In genomic region chr7:16066805-16067459, GRCh38 we compare ENCODE assay signal across 14 cellular contexts.
DNase-seq lines count a peak whose midpoint lies in the region; ATAC-seq and TF ChIP-seq lines count a peak whose summit lies in the region.
"Had no signal": no experiment of that assay in that cellular context is flagged by ENCODE, and none has a peak within 500 bp of the region (broad histone marks: within the 10 kb centered on the region; RNA-seq: fewer than 3 reads in every experiment).

No MANE protein-coding gene starts in this region.

- POLR2A ChIA-PET in activated CD8-positive, alpha-beta T cell treated with anti-CD3 and anti-CD28 coated beads, Interleukin-2, amount 10 ng/mL, durations not matched to agents 7 days and 5 days (lab: Charles Lee): no interaction called here
- POLR2A ChIA-PET in CD4-positive, alpha-beta memory T cell (lab: Charles Lee; ENCODE audit: partially characterized antibody): no interaction called here

- no peaks in the 10 kb centered on the region for H3K27me3 Mint-ChIP-seq in activated CD8-positive, alpha-beta T cell treated with anti-CD3 and anti-CD28 coated beads, Interleukin-2, amount 10 ng/mL, durations not matched to agents 7 days and 5 days (ENCODE audit: low read depth)
- peaks cover 2 to 3% of the 10 kb centered on the region in 2 donors for H3K27me3 Mint-ChIP-seq in CD4-positive, alpha-beta memory T cell
- H3K27me3 Mint-ChIP-seq: activated CD4-positive, alpha-beta T cell treated with anti-CD3 and anti-CD28 coated beads, Interleukin-2, amount 10 ng/mL, durations not matched to agents 24 days and 14 days had no signal

- no peak overlapping the region for H3K4me3 ChIP-seq in CD4-positive, alpha-beta memory T cell (ENCODE audit: low read length in 2 of 2)
- H3K4me3 ChIP-seq: SK-N-MC had no signal

- peak; percentile 67 for ATAC-seq in Right ventricle myocardium superior (ENCODE audit: poor library complexity)
- ATAC-seq in sciatic nerve: peak; percentile 74
- no peak for ATAC-seq in activated CD8-positive, alpha-beta T cell treated with anti-CD3 and anti-CD28 coated beads, Interleukin-2, amount 10 ng/mL, durations not matched to agents 7 days and 5 days
- ATAC-seq: stimulated activated naive CD8-positive, alpha-beta T cell treated with anti-CD3 and anti-CD28 coated beads, Interleukin-15, Interleukin-2, amounts not matched to agents 100 U/mL and 50 U/mL, for 24 hours had no signal

- TF ChIP-seq CTCF in GM20000 (IDR thresholded peaks at IDR 0.05; ENCODE audit: extremely low read depth, missing control alignments): no peak

- H3K36me3 Mint-ChIP-seq in activated CD8-positive, alpha-beta T cell treated with anti-CD3 and anti-CD28 coated beads, Interleukin-2, amount 10 ng/mL, durations not matched to agents 7 days and 5 days (ENCODE audit: low read depth): no peaks in the 10 kb centered on the region
- H3K36me3 Mint-ChIP-seq in CD4-positive, alpha-beta memory T cell: no peaks in the 10 kb centered on the region

- H3K27me3 ChIP-seq in CD4-positive, alpha-beta memory T cell (ENCODE audit: insufficient read depth, low read length): no peaks in the 10 kb centered on the region

- H3K27ac Mint-ChIP-seq in activated CD8-positive, alpha-beta T cell treated with anti-CD3 and anti-CD28 coated beads, Interleukin-2, amount 10 ng/mL, durations not matched to agents 7 days and 5 days: no peak overlapping the region
- H3K27ac Mint-ChIP-seq in CD4-positive, alpha-beta memory T cell: no peak overlapping the region
- H3K27ac Mint-ChIP-seq: activated CD4-positive, alpha-beta T cell treated with anti-CD3 and anti-CD28 coated beads, Interleukin-2, amount 10 ng/mL, durations not matched to agents 24 days and 14 days; nephron progenitor cell had no signal

- H3K4me1 ChIP-seq in CD4-positive, alpha-beta memory T cell (ENCODE audit: insufficient read depth, low read length): no peaks in the 10 kb centered on the region

- H3K4me1 Mint-ChIP-seq in activated CD8-positive, alpha-beta T cell treated with anti-CD3 and anti-CD28 coated beads, Interleukin-2, amount 10 ng/mL, durations not matched to agents 7 days and 5 days (ENCODE audit: low read depth): no peaks in the 10 kb centered on the region
- peaks cover 0 to 22% (median 8%) of the 10 kb centered on the region in 4 donors for H3K4me1 Mint-ChIP-seq in CD4-positive, alpha-beta memory T cell
- H3K4me1 Mint-ChIP-seq: activated CD4-positive, alpha-beta T cell treated with anti-CD3 and anti-CD28 coated beads, Interleukin-2, amount 10 ng/mL, durations not matched to agents 24 days and 14 days had no signal

- intact Hi-C loops in Right ventricle myocardium superior (cut with DNase I) (loop anchor here (5.0 to 10.0 kb wide), 2 partner anchors 232 to 380 kb away; partner anchors contain the start of gene MEOX2), sciatic nerve (cut with DNase I) (no loop called here)
- intact Hi-C loops in CD4-positive, alpha-beta memory T cell (cut with micrococcal nuclease): no loop called here

- H3K27ac ChIP-seq in CD4-positive, alpha-beta memory T cell (ENCODE audit: low read depth, low read length): no peak overlapping the region
- H3K27ac ChIP-seq: SK-N-MC had no signal

- H3K9me3 ChIP-seq in CD4-positive, alpha-beta memory T cell (ENCODE audit: control insufficient read depth in 1 of 2, low read length in 2 of 2): no peaks in the 10 kb centered on the region

- no peaks in the 10 kb centered on the region for H3K9me3 Mint-ChIP-seq in activated CD8-positive, alpha-beta T cell treated with anti-CD3 and anti-CD28 coated beads, Interleukin-2, amount 10 ng/mL, durations not matched to agents 7 days and 5 days (ENCODE audit: insufficient read depth)
- H3K9me3 Mint-ChIP-seq in CD4-positive, alpha-beta memory T cell: no peaks in the 10 kb centered on the region
- H3K9me3 Mint-ChIP-seq: activated CD4-positive, alpha-beta T cell treated with anti-CD3 and anti-CD28 coated beads, Interleukin-2, amount 10 ng/mL, durations not matched to agents 24 days and 14 days; nephron progenitor cell had no signal

- no peaks in the 10 kb centered on the region for H3K36me3 ChIP-seq in CD4-positive, alpha-beta memory T cell (ENCODE audit: insufficient read depth, low read length)

- CTCF ChIA-PET in activated CD8-positive, alpha-beta T cell treated with anti-CD3 and anti-CD28 coated beads, Interleukin-2, amount 10 ng/mL, durations not matched to agents 7 days and 5 days (lab: Charles Lee): interaction anchor here (0.9 kb wide), 1 partner anchor 11 kb away, joined by 3 read pairs; no protein-coding TSS in a partner anchor
- CTCF ChIA-PET in CD4-positive, alpha-beta memory T cell (lab: Charles Lee; ENCODE audit: partially characterized antibody): interaction anchor here (1.7 kb wide), 1 partner anchor 498 kb away, joined by 4 read pairs; no protein-coding TSS in a partner anchor

- DNase-seq in HCEC 1CT (peak; percentile 40), NOMO-1 treated with dmso at 0.1 percent for 144 hours (lab: John Stamatoyannopoulos, UW; ENCODE audit: unreplicated experiment) (peak; percentile 70), Right ventricle myocardium superior (no peak), sciatic nerve (ENCODE audit: low spot score) (no peak), GM20000 (ENCODE audit: low spot score) (no peak), NCI-H82 treated with DMSO at 0.1 percent for 48 hours (lab: John Stamatoyannopoulos, UW; ENCODE audit: unreplicated experiment) (no peak)
- DNase-seq in activated CD8-positive, alpha-beta T cell treated with anti-CD3 and anti-CD28 coated beads, Interleukin-2, amount 10 ng/mL, durations not matched to agents 7 days and 5 days: no peak
- DNase-seq in CD4-positive, alpha-beta memory T cell: no peak
- DNase-seq: activated CD4-positive, alpha-beta T cell treated with anti-CD3 and anti-CD28 coated beads, Interleukin-2, amount 10 ng/mL, durations not matched to agents 24 days and 14 days; activated naive CD4-positive, alpha-beta T cell; Calu3; nephron progenitor cell; stimulated activated naive CD8-positive, alpha-beta T cell treated with anti-CD3 and anti-CD28 coated beads, Interleukin-15, Interleukin-2, amounts not matched to agents 100 U/mL and 50 U/mL, for 24 hours had no signal

- H3K4me3 Mint-ChIP-seq in activated CD8-positive, alpha-beta T cell treated with anti-CD3 and anti-CD28 coated beads, Interleukin-2, amount 10 ng/mL, durations not matched to agents 7 days and 5 days: no peak overlapping the region
- no peak overlapping the region for H3K4me3 Mint-ChIP-seq in CD4-positive, alpha-beta memory T cell
- H3K4me3 Mint-ChIP-seq: activated CD4-positive, alpha-beta T cell treated with anti-CD3 and anti-CD28 coated beads, Interleukin-2, amount 10 ng/mL, durations not matched to agents 24 days and 14 days; nephron progenitor cell had no signal

Comparison
In these comparisons a context has a peak if more than half of its experiments do, and no peak if none do; other contexts are left out.
1. DNase-seq: peak in HCEC 1CT (single experiment) and NOMO-1 treated with dmso at 0.1 percent for 144 hours (single experiment); none in Right ventricle myocardium superior (single experiment), sciatic nerve (single experiment), GM20000 (single experiment), activated CD8-positive, alpha-beta T cell treated with anti-CD3 and anti-CD28 coated beads, Interleukin-2, amount 10 ng/mL, durations not matched to agents 7 days and 5 days (single experiment), NCI-H82 treated with DMSO at 0.1 percent for 48 hours (single experiment) and CD4-positive, alpha-beta memory T cell (0 of 5).